Comparison of ENCODE assay signal across 23 cellular contexts in genomic region chr17:71361691-71362450, GRCh38.
DNase-seq lines count a peak whose midpoint lies in the region; ATAC-seq, FAIRE-seq and TF ChIP-seq lines count a peak whose summit lies in the region.
"Had no signal": no experiment of that assay in that cellular context is flagged by ENCODE, and none has a peak within 500 bp of the region (broad histone marks: within the 10 kb centered on the region; RNA-seq: fewer than 3 reads in every experiment).

No MANE protein-coding gene starts in this region.

- no peak overlapping the region for H4K5ac ChIP-seq in IMR-90 (ENCODE audit: low read depth, low read length)

- dilution Hi-C loops in IMR-90 (cut with HindIII; ENCODE audit: low sequenced_read_pairs, unreplicated experiment), result no loop called here

- no peak overlapping the region for H2BK15ac ChIP-seq in IMR-90 (ENCODE audit: low read depth, low read length)

- H3K27me3 ChIP-seq in A673 (replicated peaks; ENCODE audit: insufficient read depth, low read depth, low read length, poor library complexity) (no peaks in the 10 kb centered on the region), IMR-90 (ENCODE audit: control insufficient read depth, insufficient read depth, low read length) (no peaks in the 10 kb centered on the region), bronchial epithelial cell (ENCODE audit: control insufficient read depth, insufficient read depth, low read length) (no peaks in the 10 kb centered on the region)
- H3K27me3 ChIP-seq: stomach, transverse colon had no signal

- POLR2A ChIA-PET in A673 (lab: Charles Lee; ENCODE audit: low non-redundant PET) (no interaction called here), IMR-90 (lab: Charles Lee; ENCODE audit: unreplicated experiment) (no interaction called here)

- in situ Hi-C loops in IMR-90 (cut with MboI; ENCODE audit: low sequenced_read_pairs), result no loop called here

- intact Hi-C loops in A673 (cut with micrococcal nuclease; ENCODE audit: unreplicated experiment) (no loop called here), IMR-90 (cut with micrococcal nuclease) (no loop called here)

- no peaks in the 10 kb centered on the region for H3K36me3 ChIP-seq in A673 (ENCODE audit: insufficient read depth, low read length, poor library complexity, severe bottlenecking)
- no peaks in the 10 kb centered on the region for H3K36me3 ChIP-seq in IMR-90 (ENCODE audit: control insufficient read depth, insufficient read depth, low read length)
- H3K36me3 ChIP-seq in bronchial epithelial cell (ENCODE audit: control insufficient read depth, insufficient read depth, low read length), result no peaks in the 10 kb centered on the region
- H3K36me3 ChIP-seq: stomach, transverse colon had no signal

- no peaks in the 10 kb centered on the region for H3K9me1 ChIP-seq in IMR-90 (ENCODE audit: insufficient read depth, low read length)

- no peak overlapping the region; a peak in 1 of 4 replicates for H4K8ac ChIP-seq in IMR-90 (ENCODE audit: low read depth in 2 of 2, low read length in 2 of 2)

- CTCF ChIA-PET in A673 (lab: Charles Lee), result no interaction called here
- CTCF ChIA-PET in IMR-90 (lab: Yijun Ruan, JAX), result no interaction called here

- H3K4me2 ChIP-seq in IMR-90 (ENCODE audit: low read depth, low read length), result peak overlapping the region; percentile 39; the same call in 1 of the 2 replicates

- no peak overlapping the region for H2AFZ ChIP-seq in IMR-90 (replicated peaks; ENCODE audit: low read length, poor library complexity)

- H3K9me3 ChIP-seq in A673 (ENCODE audit: low read depth, low read length, poor library complexity, severe bottlenecking) (peaks cover 14% of the 10 kb centered on the region), IMR-90 (ENCODE audit: control insufficient read depth, insufficient read depth, low read length) (no peaks in the 10 kb centered on the region)
- H3K9me3 ChIP-seq: transverse colon had no signal

- no peak overlapping the region for H2BK120ac ChIP-seq in IMR-90 (ENCODE audit: low read depth, low read length)

- H2BK5ac ChIP-seq in IMR-90 (ENCODE audit: low read depth, low read length, poor library complexity, severe bottlenecking), result no peak overlapping the region

- no peak overlapping the region for H3K18ac ChIP-seq in IMR-90 (ENCODE audit: low read depth, low read length)

- H3K56ac ChIP-seq in IMR-90 (ENCODE audit: extremely low read depth, insufficient read depth, low read length), result no peak overlapping the region

- ATAC-seq in IMR-90 (ENCODE audit: low read depth), result peak; percentile 72
- ATAC-seq in GM21737 (IDR thresholded peaks at IDR 0.05; ENCODE audit: unreplicated experiment), result no peak
- ATAC-seq in GM18909 (IDR thresholded peaks at IDR 0.05; ENCODE audit: poor library complexity, unreplicated experiment), result no peak
- ATAC-seq: activated T-cell treated with anti-CD3 and anti-CD28 coated beads, Interleukin-2, amount 50 U/mL, for 4 hours; naive thymus-derived CD8-positive, alpha-beta T cell had no signal

- no peak for TF ChIP-seq POLR2A in IMR-90 (IDR thresholded peaks at IDR 0.05; ENCODE audit: low read depth, low read length)

- no peak overlapping the region for H4K91ac ChIP-seq in IMR-90 (ENCODE audit: insufficient read depth, low read depth, low read length)

- FAIRE-seq in bronchial epithelial cell (lab: Jason Lieb, UNC), result no peak
- FAIRE-seq: A204.1 had no signal

- WGBS in IMR-90 (ENCODE audit: extremely low coverage in 2 of 2, insufficient read length in 1 of 2), 2 experiments, result 10% methylated on average over 2 of the region's 7 CpGs; no CpG with 5 or more reads in 1 of the 2 experiments

- no peak overlapping the region for H3K23ac ChIP-seq in IMR-90 (ENCODE audit: low read depth, low read length)

- BruUV-seq in A673 (replicated peaks; lab: Mats Ljungman, UMichigan) (no TSS peak), IMR-90 (replicated peaks; lab: Mats Ljungman, UMichigan) (no TSS peak)

- peak overlapping the region; percentile 16; the same call in 1 of the 2 replicates for H3K4ac ChIP-seq in IMR-90 (ENCODE audit: low read depth, low read length)

- no peak overlapping the region for H2AK9ac ChIP-seq in IMR-90 (replicated peaks; ENCODE audit: low read depth, low read length, poor library complexity)

- no peak overlapping the region for H3K4me3 ChIP-seq in A673 (ENCODE audit: low read depth, low read length, poor library complexity, severe bottlenecking)
- no peak overlapping the region for H3K4me3 ChIP-seq in IMR-90 (ENCODE audit: insufficient read depth, low read depth, low read length)
- H3K4me3 ChIP-seq in bronchial epithelial cell (ENCODE audit: low read depth, low read length), result no peak overlapping the region
- H3K4me3 ChIP-seq: stomach, transverse colon had no signal

- H3K27ac ChIP-seq in A673 (ENCODE audit: low read depth, low read length, poor library complexity, severe bottlenecking) (no peak overlapping the region), IMR-90 (ENCODE audit: insufficient read depth, low read length) (no peak overlapping the region)
- H3K27ac ChIP-seq: stomach, transverse colon had no signal

- no peak for TF ChIP-seq CTCF in A673 (conservative IDR thresholded peaks at IDR 0.05; ENCODE audit: low read depth, low read length)
- TF ChIP-seq CTCF in IMR-90 (conservative IDR thresholded peaks at IDR 0.05; ENCODE audit: low read depth, low read length), result no peak
- TF ChIP-seq CTCF in bronchial epithelial cell (IDR thresholded peaks at IDR 0.05; ENCODE audit: insufficient read depth, low read length, severe bottlenecking), result no peak

- no peaks in the 10 kb centered on the region for H3K4me1 ChIP-seq in A673 (ENCODE audit: insufficient read depth, low read length, poor library complexity, severe bottlenecking)
- H3K4me1 ChIP-seq in IMR-90 (ENCODE audit: control insufficient read depth, insufficient read depth, low read length), result no peaks in the 10 kb centered on the region
- H3K4me1 ChIP-seq: stomach, transverse colon had no signal

- no peak overlapping the region for H2BK20ac ChIP-seq in IMR-90 (ENCODE audit: low read depth, low read length)

- no peaks in the 10 kb centered on the region for H4K20me1 ChIP-seq in IMR-90 (ENCODE audit: insufficient read depth, low read length)

- DNase-seq in A673 (ENCODE audit: low spot score) (peak; percentile 5), IMR-90 (peak; percentile 81), bronchial epithelial cell (ENCODE audit: low read depth) (peak; percentile 69), kidney tubule cell (ENCODE audit: low spot score) (peak; percentile 39), activated gamma-delta T cell (lab: John Stamatoyannopoulos, UW) (no peak), ureter (ENCODE audit: low spot score) (no peak)
- DNase-seq: activated CD4-positive, alpha-beta T cell treated with anti-CD3 and anti-CD28 coated beads for 1 hour; activated naive CD4-positive, alpha-beta T cell treated with anti-CD3 and anti-CD28 coated beads, Interleukin-2, amount 10 ng/mL, durations not matched to agents 7 days and 5 days; activated T-cell treated with anti-CD3 and anti-CD28 coated beads, Interleukin-2, amount 50 U/mL, for 4 hours; anterior cingulate cortex; Caco-2; effector CD4-positive, alpha-beta T cell; EL; naive thymus-derived CD8-positive, alpha-beta T cell; NCI-H1092 treated with DMSO at 0.1 percent for 48 hours; NCI-H1930; OCI-M1; SHP77; stomach; transverse colon had no signal

- no peaks in the 10 kb centered on the region for H3K79me1 ChIP-seq in IMR-90 (ENCODE audit: low read depth in 1 of 2, low read length in 2 of 2)

- no peak overlapping the region for H3K14ac ChIP-seq in IMR-90 (replicated peaks; ENCODE audit: low read depth, low read length)

- no peak overlapping the region for H3K9ac ChIP-seq in IMR-90 (ENCODE audit: low read depth, low read length)

- H2AK5ac ChIP-seq in IMR-90 (ENCODE audit: low read depth, low read length), result no peak overlapping the region

- no peak for TF ChIP-seq RAD21 in IMR-90 (IDR thresholded peaks at IDR 0.05; ENCODE audit: low read length)

TF ChIP-seq in IMR-90, 13 proteins besides CTCF, POLR2A, EP300 and RAD21:
- 0 out of 2 replicates have a peak, but pooled peaks have one; percentile 9 for TF ChIP-seq FOS (IDR thresholded peaks at IDR 0.05; ENCODE audit: low read depth, low read length)
- TF ChIP-seq MXI1 (IDR thresholded peaks at IDR 0.05; ENCODE audit: borderline replicate concordance, low read depth, low read length), result no peak
- TF ChIP-seq USF2 (IDR thresholded peaks at IDR 0.05; ENCODE audit: low read depth, low read length), result no peak
- no peak for TF ChIP-seq ELK1 (IDR thresholded peaks at IDR 0.05; ENCODE audit: borderline replicate concordance, low read depth, low read length)
- TF ChIP-seq NFE2L2 (IDR thresholded peaks at IDR 0.05; ENCODE audit: low read depth, low read length), result no peak
- no peak for TF ChIP-seq SMC3 (IDR thresholded peaks at IDR 0.05; ENCODE audit: low read depth, low read length)
- TF ChIP-seq BHLHE40 (IDR thresholded peaks at IDR 0.05; ENCODE audit: low read depth, low read length), result no peak
- no peak for TF ChIP-seq RFX5 (IDR thresholded peaks at IDR 0.05; ENCODE audit: low read depth, low read length)
- TF ChIP-seq RCOR1 (IDR thresholded peaks at IDR 0.05; ENCODE audit: insufficient replicate concordance, low read length), result no peak
- no peak for TF ChIP-seq CHD1 (IDR thresholded peaks at IDR 0.05; ENCODE audit: low read depth, low read length)
- peak; percentile 90 for TF ChIP-seq CEBPB (IDR thresholded peaks at IDR 0.05; ENCODE audit: low read depth, low read length)
- TF ChIP-seq MAZ (IDR thresholded peaks at IDR 0.05; ENCODE audit: borderline replicate concordance, low read depth, low read length), result no peak
- TF ChIP-seq MAFK (IDR thresholded peaks at IDR 0.05; ENCODE audit: low read depth, low read length), result no peak

Comparison
In these comparisons a context has a peak if more than half of its experiments do, and no peak if none do; other contexts are left out.
1. DNase-seq: peak in A673 (single experiment), IMR-90 (single experiment), bronchial epithelial cell (single experiment) and kidney tubule cell (single experiment); none in activated gamma-delta T cell (single experiment) and ureter (single experiment).